Comparison of ENCODE assay signal across 19 cellular contexts in genomic region chr16:57155702-57156350, GRCh38.
"Had no signal": no experiment of that assay in that cellular context is flagged by ENCODE, and none has a peak within 500 bp of the region (broad histone marks: within the 10 kb centered on the region; RNA-seq: fewer than 3 reads in every experiment).

No MANE protein-coding gene starts in this region.

- ATAC-seq: activated CD4-positive, CD25-positive, alpha-beta regulatory T cell treated with anti-CD3 and anti-CD28 coated beads, Interleukin-2, amount 50 U/mL, for 24 hours; activated naive CD8-positive, alpha-beta T cell treated with anti-CD3 and anti-CD28 coated beads, Interleukin-2, amount 50 U/mL, for 24 hours; esophagus mucosa; gastrocnemius medialis had no signal

- H3K4me1 ChIP-seq: colonic mucosa, gastrocnemius medialis, SJCRH30 had no signal

- H3K4me3 Mint-ChIP-seq: activated CD4-positive, alpha-beta memory T cell treated with anti-CD3 and anti-CD28 coated beads, Interleukin-2, amount 10 ng/mL, durations not matched to agents 7 days and 5 days; activated naive CD8-positive, alpha-beta T cell treated with anti-CD3 and anti-CD28 coated beads, Interleukin-2, amount 50 U/mL, for 24 hours; brain; nephron progenitor cell had no signal

- H3K27ac Mint-ChIP-seq: activated CD4-positive, alpha-beta memory T cell treated with anti-CD3 and anti-CD28 coated beads, Interleukin-2, amount 10 ng/mL, durations not matched to agents 7 days and 5 days; activated naive CD8-positive, alpha-beta T cell treated with anti-CD3 and anti-CD28 coated beads, Interleukin-2, amount 50 U/mL, for 24 hours; brain; nephron progenitor cell had no signal

- FAIRE-seq: kidney had no signal

- H3K9me3 Mint-ChIP-seq: activated CD4-positive, alpha-beta memory T cell treated with anti-CD3 and anti-CD28 coated beads, Interleukin-2, amount 10 ng/mL, durations not matched to agents 7 days and 5 days; activated naive CD8-positive, alpha-beta T cell treated with anti-CD3 and anti-CD28 coated beads, Interleukin-2, amount 50 U/mL, for 24 hours; brain; nephron progenitor cell had no signal

- H3K27ac ChIP-seq: colonic mucosa, gastrocnemius medialis, SJCRH30, thyroid gland had no signal

- H3K27me3 ChIP-seq: colonic mucosa, gastrocnemius medialis, SJCRH30, thyroid gland had no signal

- H3K27me3 Mint-ChIP-seq: activated CD4-positive, alpha-beta memory T cell treated with anti-CD3 and anti-CD28 coated beads, Interleukin-2, amount 10 ng/mL, durations not matched to agents 7 days and 5 days; activated naive CD8-positive, alpha-beta T cell treated with anti-CD3 and anti-CD28 coated beads, Interleukin-2, amount 50 U/mL, for 24 hours; brain had no signal

- H3K9me3 ChIP-seq: colonic mucosa, gastrocnemius medialis, SJCRH30, thyroid gland had no signal

- H3K36me3 ChIP-seq: colonic mucosa had no signal

- H3K4me3 ChIP-seq: colonic mucosa, gastrocnemius medialis, SJCRH30, thyroid gland had no signal

- DNase-seq: activated CD4-positive, alpha-beta memory T cell treated with anti-CD3 and anti-CD28 coated beads, Interleukin-2, amount 10 ng/mL, durations not matched to agents 7 days and 5 days; activated naive CD8-positive, alpha-beta T cell treated with anti-CD3 and anti-CD28 coated beads, Interleukin-2, amount 50 U/mL, for 24 hours; anterior cingulate cortex; caudate nucleus; colonic mucosa; gastrocnemius medialis; head of caudate nucleus; kidney; midbrain; nephron progenitor cell; SJCRH30; stimulated activated CD4-positive, alpha-beta T cell treated with anti-CD3 and anti-CD28 coated beads, Interleukin-12 subunit alpha, Interleukin-12 subunit beta, amount 100 ng/mL, for 4 hours; stimulated activated CD4-positive, alpha-beta T cell treated with anti-CD3 and anti-CD28 coated beads, Interleukin-1b, Interleukin-23, amount 100 ng/mL, for 48 hours; stimulated activated CD8-positive, alpha-beta memory T cell treated with anti-CD3 and anti-CD28 coated beads, Interleukin-4, amount 100 ng/mL, for 48 hours; T-helper 9 cell; thyroid gland had no signal
